8 cellular contexts compared by ENCODE assay signal in the genomic region with DNA sequence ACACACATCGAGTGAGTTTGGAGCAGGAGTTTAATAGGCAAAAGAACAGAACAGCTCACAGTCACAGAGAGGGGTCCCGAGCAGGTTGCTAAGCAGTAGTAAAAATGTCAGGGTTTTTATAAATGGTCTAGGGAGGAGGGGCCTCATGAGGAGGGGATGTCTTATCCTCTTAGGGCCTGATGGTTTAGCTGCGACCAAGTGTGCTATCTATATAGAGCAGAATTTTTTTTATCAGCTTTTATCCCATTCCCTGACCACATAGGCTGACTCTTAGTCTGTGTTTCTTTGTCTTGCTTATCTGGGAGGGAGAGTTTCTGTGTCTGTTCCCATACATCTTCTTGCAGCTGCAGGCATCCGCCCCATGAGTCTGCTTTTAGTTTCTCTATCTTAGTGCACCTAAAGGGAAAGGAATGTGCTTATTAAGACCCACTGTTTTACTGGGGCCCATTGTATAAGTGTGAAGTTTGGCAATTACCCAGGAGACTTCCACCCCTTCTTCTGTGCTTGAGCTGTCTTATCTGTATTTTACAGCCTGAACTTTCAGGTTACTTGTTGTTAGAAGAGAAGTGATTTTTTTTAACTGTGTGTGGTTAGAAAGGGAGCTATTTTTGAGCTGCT. TPM values are rescaled to one million over a fixed set of nuclear protein-coding genes. Genes with fewer than 3 reads are reported as not detected.
DNase-seq lines count a peak whose midpoint lies in the region; ATAC-seq and TF ChIP-seq lines count a peak whose summit lies in the region.

No MANE protein-coding gene starts in this region.

- peak overlapping the region; percentile 73; the same call in 1 of the 2 replicates for H3K27ac ChIP-seq in HUES6 (ENCODE audit: low read depth, low read length)

- no peaks in the 10 kb centered on the region for H3K9me3 ChIP-seq in HUES6 (ENCODE audit: control insufficient read depth, insufficient read depth, low read depth, low read length)

- peak overlapping the region in 5 of 6 donors; percentile 80 to 95 (median 91) for H3K27ac Mint-ChIP-seq in naive B cell

- no peak for TF ChIP-seq CTCF in choroid plexus epithelial cell (conservative IDR thresholded peaks at IDR 0.05; ENCODE audit: low read depth, low read length)

- H3K4me1 Mint-ChIP-seq in naive B cell = peaks cover 50 to 77% (median 51%) of the 10 kb centered on the region in 3 donors

- DNase-seq in choroid plexus epithelial cell (ENCODE audit: low read depth) (peak; percentile 91), naive B cell (no peak), DMS153 (lab: John Stamatoyannopoulos, UW) (no peak), NOMO-1 treated with DMSO at 0.1 percent for 48 hours (lab: John Stamatoyannopoulos, UW; ENCODE audit: unreplicated experiment) (no peak), GOT3 (lab: John Stamatoyannopoulos, UW) (no peak)

- peak overlapping the region; percentile 69 to 90 (median 82) for H3K4me3 Mint-ChIP-seq in naive B cell

- H3K27me3 Mint-ChIP-seq in naive B cell = no peaks in the 10 kb centered on the region

- no peaks in the 10 kb centered on the region for H3K36me3 Mint-ChIP-seq in naive B cell

- peaks cover 25% of the 10 kb centered on the region for H3K4me1 ChIP-seq in HUES6 (ENCODE audit: control insufficient read depth, insufficient read depth, low read length)

- H3K9me3 Mint-ChIP-seq in naive B cell = no peaks in the 10 kb centered on the region

- peak overlapping the region; percentile 67 for H3K9ac ChIP-seq in HUES6 (ENCODE audit: low read length)

- H3K27me3 ChIP-seq in HUES6 (ENCODE audit: control insufficient read depth, insufficient read depth, low read length) = no peaks in the 10 kb centered on the region

- no peaks in the 10 kb centered on the region for H3K36me3 ChIP-seq in HUES6 (ENCODE audit: control insufficient read depth, insufficient read depth, low read length)

- ATAC-seq in GM18907 (IDR thresholded peaks at IDR 0.05; ENCODE audit: unreplicated experiment) = peak; percentile 39
- peak; percentile 51 to 58 for ATAC-seq in naive B cell (ENCODE audit: low read depth in 2 of 2)
- no peak for ATAC-seq in HG03469 (IDR thresholded peaks at IDR 0.05; ENCODE audit: unreplicated experiment)

- H3K4me3 ChIP-seq in HUES6 (ENCODE audit: low read depth, low read length) (peak overlapping the region; percentile 26; the same call in 1 of the 2 replicates), choroid plexus epithelial cell (ENCODE audit: low read depth, low read length) (peak overlapping the region; percentile 47)

RNA-seq across cellular contexts. Expression of a gene that starts 30.4 kb away (rescaled TPM):
- polyA plus RNA-seq in naive B cell (ENCODE audit: low read depth in 6 of 6) = 10 to 100 TPM; 21.9 to 28.2 (median 25.0) TPM

RNA-seq across cellular contexts. Expression of a gene that starts 57.1 kb away (rescaled TPM):
- polyA plus RNA-seq in naive B cell (ENCODE audit: low read depth in 6 of 6) = 100 to 1,000 TPM in 1 of 6 donors, 10 to 100 TPM in 5; 43.4 to 113 (median 82.0) TPM
